In genomic region chr1:34786521-34787325, GRCh38 we compare ENCODE assay signal across 8 cellular contexts.
A peak's percentile ranks its signal among the peaks of the same experiment; 100 is the strongest.
DNase-seq lines count a peak whose midpoint lies in the region; ATAC-seq lines count a peak whose summit lies in the region.

No MANE protein-coding gene starts in this region.

- no peak overlapping the region for H3K4me3 ChIP-seq in HAP-1

- no peaks in the 10 kb centered on the region for H3K9me3 ChIP-seq in HAP-1

- no peaks in the 10 kb centered on the region; the same call in 1 of the 2 replicates for H3K27me3 ChIP-seq in HAP-1 (ENCODE audit: low read depth)

- in situ Hi-C loops in HAP-1 (cut with MboI; ENCODE audit: low sequenced_read_pairs), result no loop called here

- H3K36me3 ChIP-seq in HAP-1 (replicated peaks), result no peaks in the 10 kb centered on the region

- H3K4me1 ChIP-seq in HAP-1, result no peaks in the 10 kb centered on the region

- H3K27ac ChIP-seq in caudate nucleus (ENCODE audit: low read depth, low read length), result no peak overlapping the region

- DNase-seq in C1 segment of cervical spinal cord (lab: John Stamatoyannopoulos, UW), result peak in 12 of 14 donors; percentile 7 to 61 (median 34)
- peak; percentile 67 to 78 for DNase-seq in HAP-1 (ENCODE audit: low spot score in 2 of 2)
- DNase-seq in NCI-H226, result peak; percentile 37
- peak; percentile 10 to 22 (median 15) for DNase-seq in activated CD4-positive, CD25-positive, alpha-beta regulatory T cell (lab: John Stamatoyannopoulos, UW)
- DNase-seq in caudate nucleus (lab: John Stamatoyannopoulos, UW), result peak in 58 of 61 donors; percentile 15 to 88 (median 53)
- DNase-seq in kidney tubule cell (ENCODE audit: low spot score), result peak; percentile 79
- peak; percentile 72 for DNase-seq in stimulated activated CD4-positive, alpha-beta T cell treated with anti-CD3 and anti-CD28 coated beads, Interleukin-1b, Interleukin-23, amount 100 ng/mL, for 48 hours

- ATAC-seq in GM21717 (IDR thresholded peaks at IDR 0.05; ENCODE audit: unreplicated experiment), result no peak

Comparison
In these comparisons a context has a peak if more than half of its experiments do, and no peak if none do; other contexts are left out.
1. DNase-seq: peak in every context shown above with its lines; median percentile 79 in kidney tubule cell; 72 in HAP-1; 72 in stimulated activated CD4-positive, alpha-beta T cell treated with anti-CD3 and anti-CD28 coated beads, Interleukin-1b, Interleukin-23, amount 100 ng/mL, for 48 hours; 53 in caudate nucleus; 37 in NCI-H226; 34 in C1 segment of cervical spinal cord; 15 in activated CD4-positive, CD25-positive, alpha-beta regulatory T cell.